Comparison of ENCODE assay signal across 8 cellular contexts in the genomic region with DNA sequence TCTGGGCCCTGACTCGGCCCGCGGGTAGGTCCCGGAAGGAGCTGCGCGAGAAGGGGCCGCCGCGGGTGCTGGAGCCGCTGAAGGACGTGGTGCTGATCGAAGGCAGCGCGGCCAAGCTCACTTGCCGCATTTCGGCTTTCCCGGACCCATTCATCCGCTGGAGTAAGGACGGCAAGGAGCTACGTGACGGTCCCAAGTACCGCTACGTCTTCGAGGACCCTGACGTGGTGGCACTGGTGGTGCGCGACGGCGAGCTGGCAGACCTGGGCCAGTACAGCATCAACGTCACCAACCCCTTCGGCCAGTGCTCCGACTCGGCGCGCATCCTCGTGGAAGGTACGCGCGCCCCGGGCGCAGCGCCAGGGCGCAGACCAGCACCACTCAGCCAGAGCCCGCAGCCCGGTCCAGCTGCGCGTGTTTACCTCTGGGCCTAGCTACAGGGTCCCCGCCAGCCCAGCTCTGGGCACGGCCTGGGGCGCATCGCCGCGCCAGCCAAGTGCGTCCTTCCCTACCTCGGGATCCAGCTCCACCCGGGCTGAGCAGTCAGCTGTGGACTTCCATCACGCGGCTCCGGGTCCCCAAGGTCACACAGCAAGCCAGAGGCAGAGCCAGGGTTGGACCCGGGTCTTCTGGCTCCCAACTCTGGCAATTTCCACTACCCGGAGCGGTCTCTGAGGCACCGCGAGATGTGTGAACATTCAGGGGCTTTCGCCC. TPM values are rescaled to one million over a fixed set of nuclear protein-coding genes. Genes with fewer than 3 reads are reported as not detected.
A peak's percentile ranks its signal among the peaks of the same experiment; 100 is the strongest.
DNase-seq lines count a peak whose midpoint lies in the region; ATAC-seq, FAIRE-seq and TF ChIP-seq lines count a peak whose summit lies in the region.

No MANE protein-coding gene starts in this region.

- CTCF ChIA-PET in CD4-positive, alpha-beta memory T cell (lab: Charles Lee; ENCODE audit: partially characterized antibody): interaction anchor here (0.9 to 8.2 kb wide), 7 partner anchors 10 to 108 kb away, joined by 4 to 160 read pairs (median 7); a partner anchor contains a TSS
- CTCF ChIA-PET in RWPE1 (lab: Yijun Ruan, JAX): interaction anchor here (1.0 to 1.2 kb wide), 2 partner anchors 21 to 33 kb away, joined by 3 to 4 read pairs; no protein-coding TSS in a partner anchor

- H3K4me1 Mint-ChIP-seq in CD4-positive, alpha-beta memory T cell: peaks cover 22 to 39% (median 31%) of the 10 kb centered on the region in 4 donors
- peaks cover 28% of the 10 kb centered on the region for H3K4me1 Mint-ChIP-seq in neural progenitor cell

- H3K4me2 ChIP-seq in neural progenitor cell: peak overlapping the region; percentile 91

- no peaks in the 10 kb centered on the region for H3K79me2 ChIP-seq in neural progenitor cell (ENCODE audit: low read depth)

- H2AFZ ChIP-seq in neural progenitor cell (replicated peaks): no peak overlapping the region

- H3K4me3 ChIP-seq in CD4-positive, alpha-beta memory T cell (ENCODE audit: low read length in 2 of 2): peak overlapping the region in 1 of 2 donors; percentile 14
- H3K4me3 ChIP-seq in epithelial cell of proximal tubule (ENCODE audit: low read depth, low read length) (peak overlapping the region; percentile 74), neural progenitor cell (peak overlapping the region; percentile 18)

- H3K4me3 Mint-ChIP-seq in CD4-positive, alpha-beta memory T cell: peak overlapping the region; percentile 74 to 100 (median 99)
- peak overlapping the region; percentile 93 for H3K4me3 Mint-ChIP-seq in neural progenitor cell

- no peak overlapping the region for H3K27ac ChIP-seq in CD4-positive, alpha-beta memory T cell (ENCODE audit: low read depth, low read length)
- H3K27ac ChIP-seq in RWPE1: peak overlapping the region; percentile 95; the same call in 1 of the 2 replicates
- no peak overlapping the region for H3K27ac ChIP-seq in neural progenitor cell

- no peaks in the 10 kb centered on the region for H3K9me3 ChIP-seq in CD4-positive, alpha-beta memory T cell (ENCODE audit: control insufficient read depth in 1 of 2, low read length in 2 of 2)
- no peaks in the 10 kb centered on the region for H3K9me3 ChIP-seq in neural progenitor cell (ENCODE audit: low read depth)

- H3K36me3 Mint-ChIP-seq in CD4-positive, alpha-beta memory T cell: peaks cover 0 to 11% of the 10 kb centered on the region in 2 donors
- no peaks in the 10 kb centered on the region for H3K36me3 Mint-ChIP-seq in neural progenitor cell

- TF ChIP-seq POLR2A in H54 (IDR thresholded peaks at IDR 0.05; ENCODE audit: low read depth, low read length): no peak

- POLR2A ChIA-PET in CD4-positive, alpha-beta memory T cell (lab: Charles Lee; ENCODE audit: partially characterized antibody): interaction anchor here (1.0 to 3.0 kb wide), 5 partner anchors 31 to 108 kb away, joined by 3 to 27 read pairs (median 5); a partner anchor contains a TSS
- POLR2A ChIA-PET in RWPE1 (lab: Yijun Ruan, JAX; ENCODE audit: low non-redundant PET): no interaction called here

- H3F3A ChIP-seq in neural progenitor cell (ENCODE audit: low read depth): peaks cover 15% of the 10 kb centered on the region

- no peaks in the 10 kb centered on the region for H3K9me3 Mint-ChIP-seq in CD4-positive, alpha-beta memory T cell
- H3K9me3 Mint-ChIP-seq in neural progenitor cell: no peaks in the 10 kb centered on the region

- H3K36me3 ChIP-seq in CD4-positive, alpha-beta memory T cell (ENCODE audit: insufficient read depth, low read length): no peaks in the 10 kb centered on the region
- no peaks in the 10 kb centered on the region for H3K36me3 ChIP-seq in neural progenitor cell

- H3K27ac Mint-ChIP-seq in CD4-positive, alpha-beta memory T cell: peak overlapping the region in 1 of 7 donors; percentile 4
- no peak overlapping the region for H3K27ac Mint-ChIP-seq in neural progenitor cell

- no peak for DNase-seq in CD4-positive, alpha-beta memory T cell
- no peak for DNase-seq in RWPE1 (ENCODE audit: low spot score)
- no peak for DNase-seq in epithelial cell of proximal tubule (ENCODE audit: low read depth)
- DNase-seq in neural progenitor cell (ENCODE audit: low spot score): peak; percentile 48
- DNase-seq in middle frontal gyrus (ENCODE audit: extremely low spot score, low spot score): no peak
- DNase-seq in H54 (ENCODE audit: insufficient read length, low spot score): no peak
- DNase-seq in NCI-H2029 (lab: John Stamatoyannopoulos, UW): no peak

- H3K9ac ChIP-seq in neural progenitor cell: no peak overlapping the region

- intact Hi-C loops in CD4-positive, alpha-beta memory T cell (cut with micrococcal nuclease): loop anchor here (5.0 kb wide), 1 partner anchor 145 kb away; no protein-coding TSS in a partner anchor

- peaks cover 38 to 44% of the 10 kb centered on the region in 2 donors for H3K27me3 Mint-ChIP-seq in CD4-positive, alpha-beta memory T cell
- peaks cover 34% of the 10 kb centered on the region for H3K27me3 Mint-ChIP-seq in neural progenitor cell (ENCODE audit: insufficient read depth, low read depth)

- no peak for TF ChIP-seq CTCF in RWPE1 (conservative IDR thresholded peaks at IDR 0.05; ENCODE audit: low read depth)
- no peak for TF ChIP-seq CTCF in epithelial cell of proximal tubule (conservative IDR thresholded peaks at IDR 0.05; ENCODE audit: low read depth, low read length)
- no peak for TF ChIP-seq CTCF in neural progenitor cell (IDR thresholded peaks at IDR 0.05)

- H3K4me1 ChIP-seq in CD4-positive, alpha-beta memory T cell (ENCODE audit: insufficient read depth, low read length): peaks cover 37% of the 10 kb centered on the region
- H3K4me1 ChIP-seq in neural progenitor cell: peaks cover 19% of the 10 kb centered on the region

- peaks cover 10% of the 10 kb centered on the region for H4K20me1 ChIP-seq in neural progenitor cell (ENCODE audit: low read depth)

- ATAC-seq in HG03457 (IDR thresholded peaks at IDR 0.05; ENCODE audit: unreplicated experiment): no peak

- H3K27me3 ChIP-seq in CD4-positive, alpha-beta memory T cell (ENCODE audit: insufficient read depth, low read length): peaks cover 33% of the 10 kb centered on the region
- peaks cover 66% of the 10 kb centered on the region for H3K27me3 ChIP-seq in neural progenitor cell

- FAIRE-seq in H54 (lab: Jason Lieb, UNC): no peak

RNA-seq across cellular contexts. Expression of a gene that starts 1.8 kb away (rescaled TPM):
- total RNA-seq in CD4-positive, alpha-beta memory T cell: 10 to 100 TPM; 45.2 to 48.3 TPM
- 10 to 100 TPM; 30.4 to 31.0 TPM for polyA plus RNA-seq in CD4-positive, alpha-beta memory T cell
- total RNA-seq in epithelial cell of proximal tubule (27.2 and 35.3 TPM in 2 replicates), neural progenitor cell (ENCODE audit: low replicate concordance) (23.8 and 49.3 TPM in 2 replicates)

RNA-seq across cellular contexts. Expression of a gene that starts 17.3 kb away (rescaled TPM):
- total RNA-seq in CD4-positive, alpha-beta memory T cell: under 1 TPM; 0.09 to 0.22 TPM
- polyA plus RNA-seq in CD4-positive, alpha-beta memory T cell: not detected
- total RNA-seq in epithelial cell of proximal tubule (not detected in 2 replicates), neural progenitor cell (ENCODE audit: low replicate concordance) (0.26 and 2.4 TPM in 2 replicates)

RNA-seq across cellular contexts. Expression of a gene that starts 46.7 kb away (rescaled TPM):
- total RNA-seq in CD4-positive, alpha-beta memory T cell: 1 to 10 TPM; 7.7 to 8.5 TPM
- polyA plus RNA-seq in CD4-positive, alpha-beta memory T cell: 1 to 10 TPM; 7.5 to 8.1 TPM
- total RNA-seq in epithelial cell of proximal tubule (96.2 and 122 TPM in 2 replicates), neural progenitor cell (ENCODE audit: low replicate concordance) (6.7 and 27.7 TPM in 2 replicates)

RNA-seq across cellular contexts. Expression of a gene that starts 46.9 kb away (rescaled TPM):
- total RNA-seq in CD4-positive, alpha-beta memory T cell: under 1 TPM; 0.67 to 0.76 TPM
- polyA plus RNA-seq in CD4-positive, alpha-beta memory T cell: not detected
- total RNA-seq in epithelial cell of proximal tubule (1.6 and 1.7 TPM in 2 replicates), neural progenitor cell (ENCODE audit: low replicate concordance) (0.79 and 2.3 TPM in 2 replicates)
